In the genomic region with DNA sequence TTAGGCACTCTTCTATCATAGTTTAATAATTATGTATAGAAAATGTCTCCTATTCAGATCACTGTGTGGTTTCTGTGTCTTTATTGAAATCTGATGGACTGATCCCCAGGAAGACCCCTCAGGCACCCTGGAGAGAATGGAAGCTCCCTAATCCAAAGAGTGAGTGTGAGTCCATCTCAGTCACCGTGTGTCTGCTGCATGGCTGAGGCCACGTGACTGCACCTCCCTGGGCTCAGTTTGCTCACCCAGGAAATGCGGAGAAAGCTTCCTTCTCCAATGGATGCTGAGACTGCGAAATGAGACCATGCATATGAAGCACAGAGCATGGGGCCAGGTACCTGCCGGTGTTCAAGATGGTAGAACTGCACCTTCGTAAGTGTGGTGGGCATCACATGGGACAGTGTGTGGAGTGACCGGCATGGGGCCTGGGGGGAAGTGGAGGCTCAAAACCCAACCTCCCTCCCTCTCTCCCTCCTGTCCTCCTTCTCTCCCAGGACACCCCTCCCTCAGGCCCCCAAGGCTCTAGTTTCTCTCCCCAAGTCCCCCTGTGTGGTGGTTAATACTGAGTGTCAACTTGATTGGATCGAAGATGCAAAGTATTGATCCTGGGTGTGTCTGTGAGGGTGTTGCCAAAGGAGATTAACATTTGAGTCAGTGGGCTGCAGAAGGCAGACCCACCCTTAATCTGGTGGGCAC, we compare ENCODE assay signal across 12 cellular contexts.
DNase-seq lines count a peak whose midpoint lies in the region; ATAC-seq, FAIRE-seq and TF ChIP-seq lines count a peak whose summit lies in the region.
"Had no signal": no experiment of that assay in that cellular context is flagged by ENCODE, and none has a peak within 500 bp of the region (broad histone marks: within the 10 kb centered on the region; RNA-seq: fewer than 3 reads in every experiment).

No MANE protein-coding gene starts in this region.

- TF ChIP-seq CTCF in GM23338 (conservative IDR thresholded peaks at IDR 0.05; ENCODE audit: low read depth in 2 of 2) (no peak), astrocyte (IDR thresholded peaks at IDR 0.05; ENCODE audit: insufficient read depth, low read depth, low read length) (no peak), prostate gland (IDR thresholded peaks at IDR 0.05) (no peak), foreskin keratinocyte (conservative IDR thresholded peaks at IDR 0.05) (no peak)

- H3K27ac Mint-ChIP-seq in GM23338 (peak overlapping the region; percentile 94), astrocyte (ENCODE audit: unreplicated experiment) (peak overlapping the region; percentile 94)
- H3K27ac Mint-ChIP-seq: CD8-positive, alpha-beta T cell had no signal

- H3K27me3 ChIP-seq in GM23338 (ENCODE audit: insufficient read depth) (no peaks in the 10 kb centered on the region), astrocyte (ENCODE audit: insufficient read depth, low read length) (no peaks in the 10 kb centered on the region), prostate gland (replicated peaks; ENCODE audit: insufficient read depth) (no peaks in the 10 kb centered on the region), foreskin keratinocyte (peaks cover 4% of the 10 kb centered on the region)

- no peaks in the 10 kb centered on the region for H3K4me1 ChIP-seq in GM23338 (ENCODE audit: insufficient read depth)
- H3K4me1 ChIP-seq in astrocyte (ENCODE audit: insufficient read depth, low read length), result no peaks in the 10 kb centered on the region
- H3K4me1 ChIP-seq in prostate gland (replicated peaks), result no peaks in the 10 kb centered on the region
- H3K4me1 ChIP-seq in foreskin keratinocyte, result no peaks in the 10 kb centered on the region

- H3K4me2 ChIP-seq in GM23338, result no peak overlapping the region
- no peak overlapping the region for H3K4me2 ChIP-seq in astrocyte (ENCODE audit: low read length)

- H3K9me3 Mint-ChIP-seq in GM23338 (peaks cover 20% of the 10 kb centered on the region), astrocyte (ENCODE audit: unreplicated experiment) (peaks cover 17% of the 10 kb centered on the region)

- peak; percentile 21 for DNase-seq in activated CD8-positive, alpha-beta memory T cell treated with anti-CD3 and anti-CD28 coated beads for 24 hours
- no peak for DNase-seq in activated CD8-positive, alpha-beta memory T cell treated with anti-CD3 and anti-CD28 coated beads, Interleukin-2, amount 50 U/mL, for 4 hours
- DNase-seq in GM23338 (ENCODE audit: low spot score) (no peak), astrocyte (ENCODE audit: low read depth) (no peak), prostate gland (ENCODE audit: low spot score) (peak; percentile 1), foreskin keratinocyte (no peak)

- ATAC-seq in GM23338, result no peak
- no peak for ATAC-seq in HG02642 (IDR thresholded peaks at IDR 0.05; ENCODE audit: poor library complexity, unreplicated experiment)
- no peak for ATAC-seq in foreskin keratinocyte
- ATAC-seq in HG03025 (IDR thresholded peaks at IDR 0.05; ENCODE audit: low FRiP score, unreplicated experiment), result no peak
- ATAC-seq: CD8-positive, alpha-beta T cell had no signal

- H3K36me3 ChIP-seq in GM23338 (ENCODE audit: insufficient read depth), result no peaks in the 10 kb centered on the region
- no peaks in the 10 kb centered on the region for H3K36me3 ChIP-seq in astrocyte (ENCODE audit: insufficient read depth, low read length)
- no peaks in the 10 kb centered on the region for H3K36me3 ChIP-seq in prostate gland

- H4K20me1 ChIP-seq in GM23338 (replicated peaks; ENCODE audit: insufficient read depth) (no peaks in the 10 kb centered on the region), astrocyte (ENCODE audit: insufficient read depth, low read length) (no peaks in the 10 kb centered on the region)

- H3K9me2 ChIP-seq in GM23338 (ENCODE audit: insufficient read depth), result peaks cover 6% of the 10 kb centered on the region; the same call in 1 of the 2 replicates

- H3K79me2 ChIP-seq in GM23338 (replicated peaks; ENCODE audit: insufficient read depth) (no peaks in the 10 kb centered on the region), astrocyte (ENCODE audit: insufficient read depth, low read length) (no peaks in the 10 kb centered on the region)

- H3K4me1 Mint-ChIP-seq in GM23338, result peaks cover 6% of the 10 kb centered on the region; the same call in 1 of the 3 replicates
- peaks cover 4% of the 10 kb centered on the region for H3K4me1 Mint-ChIP-seq in astrocyte (ENCODE audit: low read depth, unreplicated experiment)

- H3K27me3 Mint-ChIP-seq in GM23338 (ENCODE audit: insufficient read depth, low read depth, poor library complexity) (peaks cover 4% of the 10 kb centered on the region), astrocyte (ENCODE audit: low read depth, unreplicated experiment) (peaks cover 10% of the 10 kb centered on the region)

- peak overlapping the region; percentile 97; the same call in 1 of the 2 replicates for H2AFZ ChIP-seq in GM23338
- no peak overlapping the region for H2AFZ ChIP-seq in astrocyte (ENCODE audit: low read depth, low read length)
- H2AFZ ChIP-seq: GM23248 had no signal

- 78% methylated on average over 8 of the region's 8 CpGs for WGBS in prostate gland

- H3K9ac ChIP-seq in astrocyte (ENCODE audit: low read length), result no peak overlapping the region
- H3K9ac ChIP-seq: GM23248 had no signal

- H3K9me3 ChIP-seq in astrocyte (ENCODE audit: insufficient read depth, low read depth, low read length) (no peaks in the 10 kb centered on the region), prostate gland (no peaks in the 10 kb centered on the region)

- H3K27ac ChIP-seq in GM23338 (ENCODE audit: low read depth) (no peak overlapping the region), astrocyte (ENCODE audit: low read depth, low read length) (no peak overlapping the region), prostate gland (no peak overlapping the region), foreskin keratinocyte (no peak overlapping the region)
- H3K27ac ChIP-seq: GM23248, PC-9, RWPE1 had no signal

- intact Hi-C loops in prostate gland (cut with DNase I), result loop anchor here (5.0 kb wide), 1 partner anchor 914 kb away; no protein-coding TSS in a partner anchor

- TF ChIP-seq POLR2A in prostate gland (IDR thresholded peaks at IDR 0.05), result no peak

- H3K4me3 Mint-ChIP-seq in GM23338, result no peak overlapping the region; the same call in 2 of the 3 replicates
- H3K4me3 Mint-ChIP-seq in astrocyte (ENCODE audit: unreplicated experiment), result no peak overlapping the region
- H3K4me3 Mint-ChIP-seq: CD8-positive, alpha-beta T cell had no signal

- FAIRE-seq in astrocyte (lab: Jason Lieb, UNC), result no peak

- H3K36me3 Mint-ChIP-seq in GM23338 (ENCODE audit: low read depth) (peaks cover 5% of the 10 kb centered on the region; the same call in 2 of the 3 replicates), astrocyte (ENCODE audit: low read depth, unreplicated experiment) (peaks cover 4% of the 10 kb centered on the region)
- H3K36me3 Mint-ChIP-seq: CD8-positive, alpha-beta T cell had no signal

- H3K4me3 ChIP-seq in GM23338, result no peak overlapping the region
- no peak overlapping the region for H3K4me3 ChIP-seq in astrocyte (ENCODE audit: insufficient read depth, low read depth, low read length)
- H3K4me3 ChIP-seq in prostate gland, result no peak overlapping the region
- H3K4me3 ChIP-seq: GM23248, PC-9 had no signal

- no peaks in the 10 kb centered on the region for H3F3A ChIP-seq in GM23338 (replicated peaks; ENCODE audit: low read depth)

TF ChIP-seq in GM23338, 12 proteins besides CTCF, POLR2A, EP300 and RAD21:
- TF ChIP-seq, protein P1, sequence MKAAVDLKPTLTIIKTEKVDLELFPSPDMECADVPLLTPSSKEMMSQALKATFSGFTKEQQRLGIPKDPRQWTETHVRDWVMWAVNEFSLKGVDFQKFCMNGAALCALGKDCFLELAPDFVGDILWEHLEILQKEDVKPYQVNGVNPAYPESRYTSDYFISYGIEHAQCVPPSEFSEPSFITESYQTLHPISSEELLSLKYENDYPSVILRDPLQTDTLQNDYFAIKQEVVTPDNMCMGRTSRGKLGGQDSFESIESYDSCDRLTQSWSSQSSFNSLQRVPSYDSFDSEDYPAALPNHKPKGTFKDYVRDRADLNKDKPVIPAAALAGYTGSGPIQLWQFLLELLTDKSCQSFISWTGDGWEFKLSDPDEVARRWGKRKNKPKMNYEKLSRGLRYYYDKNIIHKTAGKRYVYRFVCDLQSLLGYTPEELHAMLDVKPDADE (IDR thresholded peaks at IDR 0.05), result no peak
- TF ChIP-seq ZNF331 (CRISPR knock-in tag; IDR thresholded peaks at IDR 0.05; ENCODE audit: low read depth) (no peak), ZNF114 (CRISPR knock-in tag; IDR thresholded peaks at IDR 0.05) (no peak), STAT1 (IDR thresholded peaks at IDR 0.05; ENCODE audit: unreplicated experiment) (no peak), JUNB (IDR thresholded peaks at IDR 0.05; ENCODE audit: unreplicated experiment) (no peak), CREB1 (CRISPR knock-in tag; IDR thresholded peaks at IDR 0.05; ENCODE audit: low read depth) (no peak), POLR2AphosphoS5 (IDR thresholded peaks at IDR 0.05; ENCODE audit: low read depth) (no peak), EZH2phosphoT487 (IDR thresholded peaks at IDR 0.05; ENCODE audit: unreplicated experiment) (no peak)

Comparison
In these comparisons a context has a peak if more than half of its experiments do, and no peak if none do; other contexts are left out.
1. DNase-seq: peak in activated CD8-positive, alpha-beta memory T cell treated with anti-CD3 and anti-CD28 coated beads for 24 hours (single experiment) and prostate gland (single experiment); none in activated CD8-positive, alpha-beta memory T cell treated with anti-CD3 and anti-CD28 coated beads, Interleukin-2, amount 50 U/mL, for 4 hours (single experiment), GM23338 (single experiment), astrocyte (single experiment) and foreskin keratinocyte (0 of 2).